Comparison of ENCODE assay signal across 1 cellular context in the genomic region with DNA sequence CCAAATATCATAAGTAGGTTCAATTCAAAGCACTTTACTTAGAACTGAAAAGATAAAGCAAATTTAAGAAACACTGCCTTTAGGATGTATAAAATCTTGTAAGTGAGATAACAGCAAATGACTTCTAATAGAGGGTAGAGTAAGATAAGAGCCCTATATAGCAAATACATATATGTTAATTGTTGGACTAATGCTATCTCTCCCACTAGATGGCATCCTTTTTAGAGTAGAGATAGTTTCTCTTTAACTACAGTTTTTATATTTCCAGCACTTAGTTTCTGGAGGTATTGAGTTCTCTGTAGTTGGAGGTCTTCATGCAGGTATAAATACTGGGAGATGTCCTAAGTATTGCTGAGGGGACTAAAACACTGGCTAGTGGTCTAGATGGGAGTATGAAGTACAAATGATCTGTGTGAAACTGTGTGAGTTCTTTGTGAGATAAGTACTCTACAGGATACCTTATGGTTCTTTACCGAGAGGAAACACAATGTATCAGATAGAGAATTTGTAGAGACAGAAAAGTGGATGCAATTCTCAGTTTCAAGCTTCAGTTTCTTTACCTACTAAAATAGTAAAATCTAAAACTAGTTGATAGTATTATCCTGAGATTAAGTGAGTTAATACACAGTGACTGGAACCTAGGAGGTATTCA.
TF ChIP-seq lines count a peak whose summit lies in the region.

No MANE protein-coding gene starts in this region.

TF ChIP-seq in HepG2, 621 proteins besides CTCF, POLR2A, EP300 and RAD21 (continued from another document):
- TF ChIP-seq, protein P1, sequence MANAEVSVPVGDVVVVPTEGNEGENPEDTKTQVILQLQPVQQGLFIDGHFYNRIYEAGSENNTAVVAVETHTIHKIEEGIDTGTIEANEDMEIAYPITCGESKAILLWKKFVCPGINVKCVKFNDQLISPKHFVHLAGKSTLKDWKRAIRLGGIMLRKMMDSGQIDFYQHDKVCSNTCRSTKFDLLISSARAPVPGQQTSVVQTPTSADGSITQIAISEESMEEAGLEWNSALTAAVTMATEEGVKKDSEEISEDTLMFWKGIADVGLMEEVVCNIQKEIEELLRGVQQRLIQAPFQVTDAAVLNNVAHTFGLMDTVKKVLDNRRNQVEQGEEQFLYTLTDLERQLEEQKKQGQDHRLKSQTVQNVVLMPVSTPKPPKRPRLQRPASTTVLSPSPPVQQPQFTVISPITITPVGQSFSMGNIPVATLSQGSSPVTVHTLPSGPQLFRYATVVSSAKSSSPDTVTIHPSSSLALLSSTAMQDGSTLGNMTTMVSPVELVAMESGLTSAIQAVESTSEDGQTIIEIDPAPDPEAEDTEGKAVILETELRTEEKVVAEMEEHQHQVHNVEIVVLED (CRISPR knock-in tag; IDR thresholded peaks at IDR 0.05; ENCODE audit: borderline replicate concordance), result no peak
- TF ChIP-seq ZNF619 (CRISPR knock-in tag; IDR thresholded peaks at IDR 0.05) (no peak), PHF8 (CRISPR knock-in tag; IDR thresholded peaks at IDR 0.05) (no peak), HMG20B (CRISPR knock-in tag; conservative IDR thresholded peaks at IDR 0.05) (no peak), HOXA7 (CRISPR knock-in tag; IDR thresholded peaks at IDR 0.05) (no peak), ZNF331 (CRISPR knock-in tag; IDR thresholded peaks at IDR 0.05) (no peak), KDM6A (CRISPR knock-in tag; IDR thresholded peaks at IDR 0.05; ENCODE audit: low read depth) (no peak), ZNF572 (CRISPR knock-in tag; IDR thresholded peaks at IDR 0.05) (no peak), MATR3 (CRISPR knock-in tag; IDR thresholded peaks at IDR 0.05) (no peak), ZNF546 (CRISPR knock-in tag; conservative IDR thresholded peaks at IDR 0.05) (no peak)
- TF ChIP-seq, protein P2, sequence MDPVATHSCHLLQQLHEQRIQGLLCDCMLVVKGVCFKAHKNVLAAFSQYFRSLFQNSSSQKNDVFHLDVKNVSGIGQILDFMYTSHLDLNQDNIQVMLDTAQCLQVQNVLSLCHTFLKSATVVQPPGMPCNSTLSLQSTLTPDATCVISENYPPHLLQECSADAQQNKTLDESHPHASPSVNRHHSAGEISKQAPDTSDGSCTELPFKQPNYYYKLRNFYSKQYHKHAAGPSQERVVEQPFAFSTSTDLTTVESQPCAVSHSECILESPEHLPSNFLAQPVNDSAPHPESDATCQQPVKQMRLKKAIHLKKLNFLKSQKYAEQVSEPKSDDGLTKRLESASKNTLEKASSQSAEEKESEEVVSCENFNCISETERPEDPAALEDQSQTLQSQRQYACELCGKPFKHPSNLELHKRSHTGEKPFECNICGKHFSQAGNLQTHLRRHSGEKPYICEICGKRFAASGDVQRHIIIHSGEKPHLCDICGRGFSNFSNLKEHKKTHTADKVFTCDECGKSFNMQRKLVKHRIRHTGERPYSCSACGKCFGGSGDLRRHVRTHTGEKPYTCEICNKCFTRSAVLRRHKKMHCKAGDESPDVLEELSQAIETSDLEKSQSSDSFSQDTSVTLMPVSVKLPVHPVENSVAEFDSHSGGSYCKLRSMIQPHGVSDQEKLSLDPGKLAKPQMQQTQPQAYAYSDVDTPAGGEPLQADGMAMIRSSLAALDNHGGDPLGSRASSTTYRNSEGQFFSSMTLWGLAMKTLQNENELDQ (CRISPR knock-in tag; IDR thresholded peaks at IDR 0.05; ENCODE audit: borderline replicate concordance), result no peak
- TF ChIP-seq, protein P3, sequence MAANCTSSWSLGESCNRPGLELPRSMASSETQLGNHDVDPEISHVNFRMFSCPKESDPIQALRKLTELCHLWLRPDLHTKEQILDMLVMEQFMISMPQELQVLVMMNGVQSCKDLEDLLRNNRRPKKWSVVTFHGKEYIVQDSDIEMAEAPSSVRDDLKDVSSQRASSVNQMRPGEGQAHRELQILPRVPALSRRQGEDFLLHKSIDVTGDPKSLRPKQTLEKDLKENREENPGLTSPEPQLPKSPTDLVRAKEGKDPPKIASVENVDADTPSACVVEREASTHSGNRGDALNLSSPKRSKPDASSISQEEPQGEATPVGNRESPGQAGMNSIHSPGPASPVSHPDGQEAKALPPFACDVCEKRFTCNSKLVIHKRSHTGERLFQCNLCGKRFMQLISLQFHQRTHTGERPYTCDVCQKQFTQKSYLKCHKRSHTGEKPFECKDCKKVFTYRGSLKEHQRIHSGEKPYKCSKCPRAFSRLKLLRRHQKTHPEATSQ (CRISPR knock-in tag; IDR thresholded peaks at IDR 0.05; ENCODE audit: borderline replicate concordance), result no peak
